In the genomic region with DNA sequence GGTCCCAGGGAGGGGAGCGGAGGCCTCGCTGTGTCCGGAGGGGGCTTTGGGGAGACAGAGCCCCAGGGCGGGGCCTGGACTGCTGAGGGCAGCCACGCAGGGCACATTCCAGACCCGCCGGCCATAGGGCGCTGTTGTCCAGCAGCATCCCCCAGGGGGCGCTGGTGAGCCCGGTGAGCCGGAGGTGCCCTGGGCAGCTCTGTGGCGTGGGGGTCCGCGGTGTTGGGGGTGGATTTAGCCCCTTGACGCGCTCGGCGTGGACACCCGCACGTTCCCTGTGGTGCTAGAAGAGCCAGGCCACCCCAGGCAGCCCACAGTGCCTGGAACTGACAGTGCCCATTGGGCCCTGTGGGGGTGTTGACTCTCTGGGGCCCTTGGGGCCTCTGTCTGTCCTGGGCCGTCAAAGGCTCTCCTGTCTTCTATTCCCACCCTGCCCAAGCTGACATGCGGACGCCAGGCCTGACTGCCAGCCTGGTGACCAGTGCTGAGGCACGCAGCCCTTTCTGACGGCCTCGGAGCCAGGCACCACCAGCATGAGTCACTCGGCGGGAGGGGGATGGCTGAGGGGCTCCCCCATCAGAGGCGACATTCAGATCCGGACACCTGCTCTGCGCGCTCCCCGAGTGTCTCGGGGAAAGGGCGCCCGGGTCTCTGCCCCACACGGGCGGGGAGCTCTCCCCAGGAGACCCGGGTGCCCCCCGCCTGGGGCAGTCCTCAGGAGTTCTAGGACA, we compare ENCODE assay signal across 8 cellular contexts. TPM values are rescaled to one million over a fixed set of nuclear protein-coding genes. Genes with fewer than 3 reads are reported as not detected.
DNase-seq lines count a peak whose midpoint lies in the region; ATAC-seq and TF ChIP-seq lines count a peak whose summit lies in the region.

No MANE protein-coding gene starts in this region.

- intact Hi-C loops in Right ventricle myocardium inferior (cut with DNase I), result no loop called here
- intact Hi-C loops in cardiac septum (cut with DNase I), result loop anchor here (2.0 kb wide), 1 partner anchor 234 kb away; no protein-coding TSS in a partner anchor
- intact Hi-C loops in ovary (cut with DNase I), result no loop called here

- TF ChIP-seq CTCF in fibroblast of lung (conservative IDR thresholded peaks at IDR 0.05 in 1 of 2, IDR thresholded peaks at IDR 0.05 in 1 of 2; ENCODE audit: low read depth in 1 of 2, low read length in 2 of 2) (peak; percentile 48 to 58), ovary (IDR thresholded peaks at IDR 0.05) (peak in 2 of 3 donors; percentile 27 to 37)

- H2AFZ ChIP-seq in fibroblast of lung (ENCODE audit: low read length), result no peak overlapping the region

- H3K9me3 ChIP-seq in fibroblast of lung (ENCODE audit: control insufficient read depth, insufficient read depth, low read depth, low read length), result no peaks in the 10 kb centered on the region
- H3K9me3 ChIP-seq in ovary, result no peaks in the 10 kb centered on the region

- TF ChIP-seq POLR2A in ovary (IDR thresholded peaks at IDR 0.05), result no peak

- no peak for ATAC-seq in Right ventricle myocardium inferior
- no peak for ATAC-seq in HG03108 (IDR thresholded peaks at IDR 0.05; ENCODE audit: unreplicated experiment)

- H3K4me1 ChIP-seq in fibroblast of lung (ENCODE audit: control insufficient read depth, extremely low read depth, insufficient read depth, low read length), result peaks cover 4% of the 10 kb centered on the region
- H3K4me1 ChIP-seq in ovary (ENCODE audit: insufficient read depth), result peaks cover 27% of the 10 kb centered on the region

- peaks cover 2% of the 10 kb centered on the region for H3K36me3 ChIP-seq in fibroblast of lung (ENCODE audit: control insufficient read depth, insufficient read depth, low read length)
- no peaks in the 10 kb centered on the region for H3K36me3 ChIP-seq in ovary

- H3K4me2 ChIP-seq in fibroblast of lung (ENCODE audit: extremely low read depth, insufficient read depth, low read length), result no peak overlapping the region

- H3K4me3 ChIP-seq in fibroblast of lung (replicated peaks in 1 of 4; ENCODE audit: control extremely low read depth in 1 of 4, insufficient read depth in 1 of 4, low read depth in 3 of 4, low read length in 4 of 4) (no peak overlapping the region), ovary (no peak overlapping the region)

- no peaks in the 10 kb centered on the region for H4K20me1 ChIP-seq in fibroblast of lung (ENCODE audit: control insufficient read depth, extremely low read depth, insufficient read depth, low read length)

- 52 to 82% (median 60%) methylated on average over 21 to 40 of the region's 40 CpGs for WGBS in ovary, 3 donors

- DNase-seq in Right ventricle myocardium inferior (ENCODE audit: missing footprints) (peak; percentile 57), cardiac septum (ENCODE audit: low spot score) (no peak), fibroblast of lung (ENCODE audit: low read depth in 2 of 2) (peak in 1 of 2 donors; percentile 52), ovary (peak in 2 of 5 donors; percentile 46 to 66), GDM1 (lab: John Stamatoyannopoulos, UW) (no peak), SIG-M5 treated with dmso at 0.1 percent for 504 hours (lab: John Stamatoyannopoulos, UW; ENCODE audit: unreplicated experiment) (no peak)
- peak; percentile 53 for DNase-seq in activated CD8-positive, alpha-beta memory T cell treated with anti-CD3 and anti-CD28 coated beads, Interleukin-2, amount 50 U/mL, for 4 hours

- H3K27me3 ChIP-seq in fibroblast of lung (ENCODE audit: control insufficient read depth, insufficient read depth, low read length), result peaks cover 5% of the 10 kb centered on the region
- no peaks in the 10 kb centered on the region for H3K27me3 ChIP-seq in ovary

- no peak for TF ChIP-seq EP300 in ovary (IDR thresholded peaks at IDR 0.05)

- no peak overlapping the region for H3K9ac ChIP-seq in fibroblast of lung (ENCODE audit: insufficient read depth, low read length)

- H3K79me2 ChIP-seq in fibroblast of lung (ENCODE audit: control insufficient read depth, insufficient read depth, low read length), result no peaks in the 10 kb centered on the region

- H3K27ac ChIP-seq in fibroblast of lung (ENCODE audit: insufficient read depth, low read length) (no peak overlapping the region), ovary (no peak overlapping the region)

RNA-seq across cellular contexts. Expression of gene TPPP, which starts 23.9 kb away (rescaled TPM):
- total RNA-seq in Right ventricle myocardium inferior (34.5 TPM), cardiac septum (7.3 TPM), fibroblast of lung (0.17 and 0.26 TPM in 2 replicates), ovary (1 to 10 TPM; 1.1 to 8.8 (median 2.3) TPM)
- polyA plus RNA-seq in fibroblast of lung (0.06 and 0.11 TPM in 2 replicates), ovary (1 to 10 TPM; 2.1 to 2.5 TPM)
- polyA plus RNA-seq in fibroblast of lung (2012), result 0.06 and 0.27 TPM in 2 replicates
- 0.52 TPM in 1 of 2 replicates, not detected in the other for polyA minus RNA-seq in fibroblast of lung (ENCODE audit: low replicate concordance)

RNA-seq across cellular contexts. Expression of gene CEP72, which starts 57.1 kb away (rescaled TPM):
- total RNA-seq in Right ventricle myocardium inferior (2.0 TPM), cardiac septum (0.86 TPM), fibroblast of lung (1.5 and 2.5 TPM in 2 replicates), ovary (10 to 100 TPM in 2 of 7 donors, 1 to 10 TPM in 5; 4.0 to 11.2 (median 7.8) TPM)
- polyA plus RNA-seq in fibroblast of lung (0.92 and 2.4 TPM in 2 replicates), ovary (1 to 10 TPM; 1.6 to 4.9 TPM)
- polyA plus RNA-seq in fibroblast of lung (2012), result 0.79 and 2.3 TPM in 2 replicates
- 1.3 and 14.6 TPM in 2 replicates for polyA minus RNA-seq in fibroblast of lung (ENCODE audit: low replicate concordance)

Comparison
In these comparisons a context has a peak if more than half of its experiments do, and no peak if none do; other contexts are left out.
1. DNase-seq: peak in Right ventricle myocardium inferior (single experiment) and activated CD8-positive, alpha-beta memory T cell treated with anti-CD3 and anti-CD28 coated beads, Interleukin-2, amount 50 U/mL, for 4 hours (single experiment); none in cardiac septum (single experiment), GDM1 (single experiment) and SIG-M5 treated with dmso at 0.1 percent for 504 hours (single experiment).